1 cellular context compared by ENCODE assay signal in genomic region chr7:92134271-92135099, GRCh38.
A peak's percentile ranks its signal among the peaks of the same experiment; 100 is the strongest.
TF ChIP-seq lines count a peak whose summit lies in the region.

CYP51A1 (minus strand) TSS chr7:92134477; CDS start chr7:92134364, 113 bp downstream.

TF ChIP-seq in HepG2, 621 proteins besides CTCF, POLR2A, EP300 and RAD21 (continued from another document and continues in another):
- TF ChIP-seq ZFYVE20 (CRISPR knock-in tag; IDR thresholded peaks at IDR 0.05; ENCODE audit: borderline replicate concordance, low read depth), result no peak
- TF ChIP-seq ZNF180 (CRISPR knock-in tag; IDR thresholded peaks at IDR 0.05; ENCODE audit: borderline replicate concordance, low read depth), result 0 out of 2 replicates have a peak, but pooled peaks have one; percentile 59
- TF ChIP-seq ZNF256 (CRISPR knock-in tag; conservative IDR thresholded peaks at IDR 0.05), result no peak; the same call in 1 of the 2 replicates
- TF ChIP-seq PLRG1 (conservative IDR thresholded peaks at IDR 0.05), result no peak
- TF ChIP-seq PHF8 (CRISPR knock-in tag; IDR thresholded peaks at IDR 0.05), result peak; percentile 86
- no peak for TF ChIP-seq IRF9 (CRISPR knock-in tag; IDR thresholded peaks at IDR 0.05; ENCODE audit: borderline replicate concordance)
- TF ChIP-seq TOPORS (CRISPR knock-in tag; IDR thresholded peaks at IDR 0.05), result peak; percentile 69; the same call in 1 of the 2 replicates
- TF ChIP-seq ATAD3A (CRISPR knock-in tag; IDR thresholded peaks at IDR 0.05), result no peak
- TF ChIP-seq MTERF4 (CRISPR knock-in tag; IDR thresholded peaks at IDR 0.05), result no peak
- no peak for TF ChIP-seq ARNT (IDR thresholded peaks at IDR 0.05)
- peak; percentile 85; the same call in 1 of the 2 replicates for TF ChIP-seq ZNF589 (CRISPR knock-in tag; conservative IDR thresholded peaks at IDR 0.05)
- peak; percentile 76 for TF ChIP-seq ZGPAT (CRISPR knock-in tag; IDR thresholded peaks at IDR 0.05)
- 0 out of 2 replicates have a peak, but pooled peaks have one; percentile 6 for TF ChIP-seq SIX1 (CRISPR knock-in tag; IDR thresholded peaks at IDR 0.05; ENCODE audit: borderline replicate concordance)
- peak; percentile 85 for TF ChIP-seq ARNTL (CRISPR knock-in tag; IDR thresholded peaks at IDR 0.05)
- TF ChIP-seq ZNF407 (CRISPR knock-in tag; IDR thresholded peaks at IDR 0.05; ENCODE audit: not compliant biosample characterization), result peak; percentile 6
- peak; percentile 57; the same call in 1 of the 2 replicates for TF ChIP-seq ZNF546 (CRISPR knock-in tag; conservative IDR thresholded peaks at IDR 0.05)
- peak; percentile 73; the same call in 1 of the 2 replicates for TF ChIP-seq MED13 (CRISPR knock-in tag; IDR thresholded peaks at IDR 0.05)
- peak; percentile 99 for TF ChIP-seq ZNF224 (CRISPR knock-in tag; IDR thresholded peaks at IDR 0.05)
- TF ChIP-seq KDM3A (CRISPR knock-in tag; IDR thresholded peaks at IDR 0.05; ENCODE audit: low read depth), result 0 out of 2 replicates have a peak, but pooled peaks have one; percentile 29
- TF ChIP-seq IKZF4 (CRISPR knock-in tag; IDR thresholded peaks at IDR 0.05; ENCODE audit: borderline replicate concordance, low read depth, not compliant biosample characterization), result peak; percentile 29
- TF ChIP-seq ZNF572 (CRISPR knock-in tag; IDR thresholded peaks at IDR 0.05), result peak; percentile 72; the same call in 1 of the 2 replicates
- no peak; the same call in 1 of the 2 replicates for TF ChIP-seq HNF4A (CRISPR knock-in tag; IDR thresholded peaks at IDR 0.05)
- TF ChIP-seq TOE1 (CRISPR knock-in tag; IDR thresholded peaks at IDR 0.05), result peak; percentile 37; the same call in 1 of the 2 replicates
- peak; percentile 73 for TF ChIP-seq HOMEZ (CRISPR knock-in tag; IDR thresholded peaks at IDR 0.05; ENCODE audit: low read depth)
- peak; percentile 92 for TF ChIP-seq RBM39 (IDR thresholded peaks at IDR 0.05; ENCODE audit: low read depth, low read length, poor library complexity, severe bottlenecking)
- TF ChIP-seq KMT2B (CRISPR knock-in tag; IDR thresholded peaks at IDR 0.05), result peak; percentile 96
- peak; percentile 94 for TF ChIP-seq CREM (IDR thresholded peaks at IDR 0.05)
- TF ChIP-seq CREM (CRISPR knock-in tag; IDR thresholded peaks at IDR 0.05), result peak; percentile 20; the same call in 1 of the 2 replicates
- TF ChIP-seq ZUFSP (CRISPR knock-in tag; IDR thresholded peaks at IDR 0.05; ENCODE audit: borderline replicate concordance), result no peak
- TF ChIP-seq RAD51 (IDR thresholded peaks at IDR 0.05; ENCODE audit: borderline replicate concordance), result no peak
- TF ChIP-seq ASH2L (IDR thresholded peaks at IDR 0.05; ENCODE audit: insufficient read length, low read depth, low read length), result peak; percentile 92
- TF ChIP-seq HINFP (CRISPR knock-in tag; IDR thresholded peaks at IDR 0.05; ENCODE audit: low read depth), result no peak
- TF ChIP-seq SP4 (CRISPR knock-in tag; IDR thresholded peaks at IDR 0.05), result peak; percentile 100
- peak; percentile 84 for TF ChIP-seq ZNF276 (CRISPR knock-in tag; IDR thresholded peaks at IDR 0.05; ENCODE audit: low read depth)
- peak; percentile 80 for TF ChIP-seq HIVEP1 (CRISPR knock-in tag; IDR thresholded peaks at IDR 0.05)
- TF ChIP-seq PAWR (CRISPR knock-in tag; IDR thresholded peaks at IDR 0.05; ENCODE audit: borderline replicate concordance), result no peak
- TF ChIP-seq JUNB (CRISPR knock-in tag; IDR thresholded peaks at IDR 0.05; ENCODE audit: borderline replicate concordance), result no peak
- TF ChIP-seq ZNF652 (CRISPR knock-in tag; IDR thresholded peaks at IDR 0.05; ENCODE audit: borderline replicate concordance, low read depth), result 0 out of 2 replicates have a peak, but pooled peaks have one; percentile 15
- 0 out of 2 replicates have a peak, but pooled peaks have one; percentile 8 for TF ChIP-seq STAG1 (CRISPR knock-in tag; IDR thresholded peaks at IDR 0.05)
- peak; percentile 55 for TF ChIP-seq HDAC1 (CRISPR knock-in tag; IDR thresholded peaks at IDR 0.05)
- TF ChIP-seq ZNF549 (CRISPR knock-in tag; IDR thresholded peaks at IDR 0.05), result no peak; the same call in 1 of the 2 replicates
- TF ChIP-seq HDAC6 (IDR thresholded peaks at IDR 0.05; ENCODE audit: low read depth, low read length), result no peak
- TF ChIP-seq ZNF282 (IDR thresholded peaks at IDR 0.05; ENCODE audit: partially characterized antibody), result no peak
- TF ChIP-seq SMYD3 (CRISPR knock-in tag; IDR thresholded peaks at IDR 0.05), result peak; percentile 89; the same call in 1 of the 2 replicates
- TF ChIP-seq HMG20B (CRISPR knock-in tag; conservative IDR thresholded peaks at IDR 0.05), result no peak
- TF ChIP-seq IKZF1 (IDR thresholded peaks at IDR 0.05), result no peak
- peak; percentile 77; the same call in 1 of the 2 replicates for TF ChIP-seq ZBTB3 (CRISPR knock-in tag; IDR thresholded peaks at IDR 0.05; ENCODE audit: borderline replicate concordance, low read depth)
- peak; percentile 59; the same call in 1 of the 2 replicates for TF ChIP-seq ZNF34 (CRISPR knock-in tag; IDR thresholded peaks at IDR 0.05; ENCODE audit: borderline replicate concordance)
- peak; percentile 89 for TF ChIP-seq TBX3 (IDR thresholded peaks at IDR 0.05; ENCODE audit: borderline replicate concordance)
